8 cellular contexts compared by ENCODE assay signal in genomic region chr12:58316926-58317325, GRCh38.
"Had no signal": no experiment of that assay in that cellular context is flagged by ENCODE, and none has a peak within 500 bp of the region (broad histone marks: within the 10 kb centered on the region; RNA-seq: fewer than 3 reads in every experiment).

No MANE protein-coding gene starts in this region.

- H3K27ac ChIP-seq: HL-60 had no signal

- H3K4me2 ChIP-seq: GM23338 had no signal

- ATAC-seq: GM23338, HCT116, HepG2, K562 had no signal

- FAIRE-seq: HepG2, K562 had no signal

- H3K4me3 ChIP-seq: GM23338, HAP-1, K562 had no signal

- H3K4me1 ChIP-seq: HAP-1 had no signal

- H3K36me3 ChIP-seq: HAP-1 had no signal

- DNase-seq: H7, HFFc6 had no signal
